15 cellular contexts compared by ENCODE assay signal in the genomic region with DNA sequence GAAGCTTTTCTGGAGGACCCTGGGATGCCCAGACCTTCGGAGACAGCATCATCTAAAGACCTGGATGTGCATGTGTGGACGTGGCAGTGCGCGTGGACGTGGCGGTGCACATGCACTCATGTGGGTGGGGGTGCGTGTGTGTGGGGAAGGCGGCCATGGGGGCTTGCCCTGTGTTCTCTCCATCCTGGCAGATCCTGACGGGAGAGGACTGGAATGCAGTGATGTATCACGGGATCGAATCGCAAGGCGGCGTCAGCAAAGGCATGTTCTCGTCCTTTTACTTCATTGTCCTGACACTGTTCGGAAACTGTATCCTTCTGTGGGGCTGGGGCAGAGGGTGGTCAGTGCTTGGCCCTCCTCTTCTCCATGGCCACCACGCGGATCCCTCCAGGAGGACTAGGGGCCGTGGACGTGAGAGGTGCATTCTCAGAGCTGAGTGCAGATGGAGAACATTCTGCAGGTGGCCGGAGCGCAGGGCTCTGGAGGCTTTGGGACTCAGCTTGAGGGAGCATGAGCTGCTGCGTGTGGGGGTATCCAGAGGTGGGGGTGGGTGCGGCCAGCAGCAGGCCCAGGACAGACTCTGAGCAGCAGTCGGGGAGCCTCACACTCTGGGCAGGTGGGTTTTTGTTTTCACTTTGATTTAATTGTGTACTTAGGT.
"Had no signal": no experiment of that assay in that cellular context is flagged by ENCODE, and none has a peak within 500 bp of the region (broad histone marks: within the 10 kb centered on the region; RNA-seq: fewer than 3 reads in every experiment).

No MANE protein-coding gene starts in this region.

- H3K27ac Mint-ChIP-seq: nephron; stimulated activated naive CD8-positive, alpha-beta T cell treated with anti-CD3 and anti-CD28 coated beads, Interleukin-15, amount 100 ng/mL, for 72 hours had no signal

- ATAC-seq: gastrocnemius medialis had no signal

- H3K27me3 ChIP-seq: adrenal gland had no signal

- H3K9me3 Mint-ChIP-seq: stimulated activated naive CD8-positive, alpha-beta T cell treated with anti-CD3 and anti-CD28 coated beads, Interleukin-15, amount 100 ng/mL, for 72 hours had no signal

- H3K27ac ChIP-seq: adrenal gland, coronary artery, epithelial cell of prostate, gastrocnemius medialis had no signal

- H3K4me3 ChIP-seq: adrenal gland, coronary artery, gastrocnemius medialis had no signal

- H3K9me3 ChIP-seq: adrenal gland, gastrocnemius medialis had no signal

- H3K4me1 ChIP-seq: adrenal gland, gastrocnemius medialis had no signal

- H3K36me3 ChIP-seq: adrenal gland, gastrocnemius medialis had no signal

- H3K4me3 Mint-ChIP-seq: nephron; stimulated activated naive CD8-positive, alpha-beta T cell treated with anti-CD3 and anti-CD28 coated beads, Interleukin-15, amount 100 ng/mL, for 72 hours had no signal

- H3K4me1 Mint-ChIP-seq: nephron; stimulated activated naive CD8-positive, alpha-beta T cell treated with anti-CD3 and anti-CD28 coated beads, Interleukin-15, amount 100 ng/mL, for 72 hours had no signal

- DNase-seq: activated CD4-positive, alpha-beta T cell treated with anti-CD3 and anti-CD28 coated beads, Interleukin-2, amount 50 U/mL, for 48 hours; activated CD4-positive, CD25-positive, alpha-beta regulatory T cell treated with anti-CD3 and anti-CD28 coated beads, Interleukin-2, amount 50 U/mL, for 72 hours; activated naive CD4-positive, alpha-beta T cell treated with anti-CD3 and anti-CD28 coated beads, Interleukin-2, amount 50 U/mL, for 16 hours; caudate nucleus; effector memory CD4-positive, alpha-beta T cell; gastrocnemius medialis; kidney glomerular epithelial cell; SHP77 treated with DMSO at 0.1 percent for 48 hours; stimulated activated CD4-positive, alpha-beta T cell treated with anti-CD3 and anti-CD28 coated beads, Interleukin-15, amount 100 ng/mL, for 24 hours; stimulated activated CD4-positive, alpha-beta T cell treated with anti-CD3 and anti-CD28 coated beads, Interleukin-4, amount 100 ng/mL, for 24 hours; stimulated activated naive CD8-positive, alpha-beta T cell treated with anti-CD3 and anti-CD28 coated beads, Interleukin-15, amount 100 ng/mL, for 72 hours had no signal
